9 cellular contexts compared by ENCODE assay signal in genomic region chr1:12618661-12619395, GRCh38. TPM values are rescaled to one million over a fixed set of nuclear protein-coding genes. Genes with fewer than 3 reads are reported as not detected.
DNase-seq lines count a peak whose midpoint lies in the region; ATAC-seq, FAIRE-seq and TF ChIP-seq lines count a peak whose summit lies in the region.
"Had no signal": no experiment of that assay in that cellular context is flagged by ENCODE, and none has a peak within 500 bp of the region (broad histone marks: within the 10 kb centered on the region; RNA-seq: fewer than 3 reads in every experiment).

No MANE protein-coding gene starts in this region.

- DNase-seq in SKM-1 treated with dmso at 0.1 percent for 144 hours (lab: John Stamatoyannopoulos, UW; ENCODE audit: unreplicated experiment) (peak; percentile 33), SKM-1 (lab: John Stamatoyannopoulos, UW; ENCODE audit: unreplicated experiment) (no peak), astrocyte (ENCODE audit: low read depth) (peak; percentile 86), sciatic nerve (ENCODE audit: low spot score) (peak; percentile 79), NCI-H2107 treated with DMSO at 0.1 percent for 48 hours (lab: John Stamatoyannopoulos, UW; ENCODE audit: unreplicated experiment) (no peak)
- DNase-seq in T-helper 2 cell treated with Interferon-gamma antibody and Interleukin-4, amounts not matched to agents 5 μg/mL and 100 μg/mL, for 36 hours (ENCODE audit: low spot score): peak; percentile 70

- no peaks in the 10 kb centered on the region for H3K9me3 Mint-ChIP-seq in T-helper 2 cell treated with Interferon-gamma antibody and Interleukin-4, amounts not matched to agents 5 μg/mL and 100 μg/mL, for 36 hours
- no peaks in the 10 kb centered on the region for H3K9me3 Mint-ChIP-seq in astrocyte (ENCODE audit: unreplicated experiment)

- H3K27me3 Mint-ChIP-seq in T-helper 2 cell treated with Interferon-gamma antibody and Interleukin-4, amounts not matched to agents 5 μg/mL and 100 μg/mL, for 36 hours (ENCODE audit: low read depth): peaks cover 7% of the 10 kb centered on the region
- peaks cover 25% of the 10 kb centered on the region for H3K27me3 Mint-ChIP-seq in astrocyte (ENCODE audit: low read depth, unreplicated experiment)

- H3K9ac ChIP-seq in astrocyte (ENCODE audit: low read length): peak overlapping the region; percentile 87

- peak overlapping the region; percentile 99 for H3K4me3 Mint-ChIP-seq in T-helper 2 cell treated with Interferon-gamma antibody and Interleukin-4, amounts not matched to agents 5 μg/mL and 100 μg/mL, for 36 hours
- peak overlapping the region; percentile 95 for H3K4me3 Mint-ChIP-seq in astrocyte (ENCODE audit: unreplicated experiment)

- H3K9me3 ChIP-seq in astrocyte (ENCODE audit: insufficient read depth, low read depth, low read length): no peaks in the 10 kb centered on the region

- peak overlapping the region; percentile 97 for H3K27ac Mint-ChIP-seq in T-helper 2 cell treated with Interferon-gamma antibody and Interleukin-4, amounts not matched to agents 5 μg/mL and 100 μg/mL, for 36 hours
- H3K27ac Mint-ChIP-seq in astrocyte (ENCODE audit: unreplicated experiment): peak overlapping the region; percentile 87

- H3K79me2 ChIP-seq in astrocyte (ENCODE audit: insufficient read depth, low read length): peaks cover 37% of the 10 kb centered on the region

- H3K27ac ChIP-seq in astrocyte (ENCODE audit: low read depth, low read length): peak overlapping the region; percentile 68

- ATAC-seq in sciatic nerve (peak; percentile 42), HG03135 (IDR thresholded peaks at IDR 0.05; ENCODE audit: unreplicated experiment) (no peak)

- peaks cover 15% of the 10 kb centered on the region for H4K20me1 ChIP-seq in astrocyte (ENCODE audit: insufficient read depth, low read length)

- H3K4me1 ChIP-seq in astrocyte (ENCODE audit: insufficient read depth, low read length): peaks cover 36% of the 10 kb centered on the region

- no peak for TF ChIP-seq CTCF in astrocyte (IDR thresholded peaks at IDR 0.05; ENCODE audit: insufficient read depth, low read depth, low read length)

- peak overlapping the region; percentile 67 for H2AFZ ChIP-seq in astrocyte (ENCODE audit: low read depth, low read length)

- peaks cover 51% of the 10 kb centered on the region for H3K4me1 Mint-ChIP-seq in T-helper 2 cell treated with Interferon-gamma antibody and Interleukin-4, amounts not matched to agents 5 μg/mL and 100 μg/mL, for 36 hours (ENCODE audit: low read depth)
- peaks cover 27% of the 10 kb centered on the region for H3K4me1 Mint-ChIP-seq in astrocyte (ENCODE audit: low read depth, unreplicated experiment)

- intact Hi-C loops in sciatic nerve (cut with DNase I): loop anchor here (10.0 kb wide), 1 partner anchor 164 kb away; no protein-coding TSS in a partner anchor

- no peaks in the 10 kb centered on the region for H3K36me3 ChIP-seq in astrocyte (ENCODE audit: insufficient read depth, low read length)

- H3K4me3 ChIP-seq in astrocyte (ENCODE audit: insufficient read depth, low read depth, low read length) (peak overlapping the region; percentile 74), iPS-11a (ENCODE audit: low read depth, low read length) (peak overlapping the region; percentile 79)

- FAIRE-seq in astrocyte (lab: Jason Lieb, UNC): no peak

- H3K36me3 Mint-ChIP-seq in T-helper 2 cell treated with Interferon-gamma antibody and Interleukin-4, amounts not matched to agents 5 μg/mL and 100 μg/mL, for 36 hours (ENCODE audit: low read depth): peaks cover 12% of the 10 kb centered on the region
- H3K36me3 Mint-ChIP-seq in astrocyte (ENCODE audit: low read depth, unreplicated experiment): no peaks in the 10 kb centered on the region

- H3K27me3 ChIP-seq in astrocyte (ENCODE audit: insufficient read depth, low read length): peaks cover 5% of the 10 kb centered on the region

- peak overlapping the region; percentile 95 for H3K4me2 ChIP-seq in astrocyte (ENCODE audit: low read length)

RNA-seq across cellular contexts. Expression of gene DHRS3, which starts 0.8 kb away (rescaled TPM):
- total RNA-seq in astrocyte (3.2 and 3.4 TPM in 2 replicates), sciatic nerve (271 TPM)

RNA-seq across cellular contexts. Expression of gene AADACL4, which starts 25.1 kb away (rescaled TPM):
- total RNA-seq in astrocyte (not detected in 2 replicates), sciatic nerve (not detected)
- total RNA-seq: subcutaneous adipose tissue had no signal

Comparison
In these comparisons a context has a peak if more than half of its experiments do, and no peak if none do; other contexts are left out.
1. DNase-seq: peak in SKM-1 treated with dmso at 0.1 percent for 144 hours (single experiment), T-helper 2 cell treated with Interferon-gamma antibody and Interleukin-4, amounts not matched to agents 5 μg/mL and 100 μg/mL, for 36 hours (single experiment), astrocyte (single experiment) and sciatic nerve (single experiment); none in SKM-1 (single experiment) and NCI-H2107 treated with DMSO at 0.1 percent for 48 hours (single experiment).
2. RNA of gene DHRS3, which starts 0.8 kb away (total RNA-seq): 271 TPM in sciatic nerve (single experiment); 3.2 to 3.4 TPM in astrocyte; every median in the first group is over 10 times any median in the second.